ENCODE assay signal across 14 cellular contexts in the genomic region with DNA sequence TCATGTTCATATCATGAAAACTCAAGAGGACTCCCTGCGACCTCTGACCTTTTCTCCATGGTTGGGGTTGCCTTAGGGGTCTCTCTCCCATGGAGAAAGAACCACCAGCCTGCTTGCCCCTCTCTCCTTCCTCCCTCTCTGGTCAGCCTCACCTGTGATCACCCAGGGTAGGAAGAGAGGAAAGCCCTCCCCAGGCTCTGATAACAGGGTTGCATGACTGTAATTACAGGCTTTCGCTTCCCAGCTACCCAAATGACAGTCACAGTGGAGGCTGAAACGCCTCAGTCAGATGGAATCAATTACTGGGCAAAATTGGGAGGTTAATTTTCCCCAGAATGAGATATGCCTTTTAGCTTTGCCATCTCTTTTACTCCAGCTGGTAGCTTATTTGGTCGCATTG.
DNase-seq lines count a peak whose midpoint lies in the region; ATAC-seq, FAIRE-seq and TF ChIP-seq lines count a peak whose summit lies in the region.
"Had no signal": no experiment of that assay in that cellular context is flagged by ENCODE, and none has a peak within 500 bp of the region (broad histone marks: within the 10 kb centered on the region; RNA-seq: fewer than 3 reads in every experiment).

No MANE protein-coding gene starts in this region.

- in situ Hi-C loops in GM12878 (cut with MboI): no loop called here
- in situ Hi-C loops in transverse colon (cut with MboI; ENCODE audit: low pct_ligation_motif_present in 1 of 4, low pct_unique_long_range_greater_than_20kb in 1 of 4, low sequenced_read_pairs in 3 of 4): no loop called here

- H4K8ac ChIP-seq in H9 (replicated peaks; ENCODE audit: insufficient read length, low read depth, low read length): no peak overlapping the region

- H4K20me1 ChIP-seq in H9 (ENCODE audit: control insufficient read depth, insufficient read depth, insufficient read length) (no peaks in the 10 kb centered on the region), GM12878 (ENCODE audit: control insufficient read depth, insufficient read depth) (no peaks in the 10 kb centered on the region), neural progenitor cell (ENCODE audit: low read depth) (no peaks in the 10 kb centered on the region)
- H4K20me1 ChIP-seq: BLaER1 treated with 17β-estradiol and CSF1 and Interleukin-3, amounts not matched to agents 10 nM and 100 nM had no signal

- no peak overlapping the region for H2AK5ac ChIP-seq in H9 (ENCODE audit: insufficient read length, low read length)

- intact Hi-C loops in GM12878 (cut with micrococcal nuclease; ENCODE audit: unreplicated experiment) (no loop called here), transverse colon (cut with DNase I; ENCODE audit: low total_unique reads) (no loop called here)

- H3K4me1 Mint-ChIP-seq in H9: no peaks in the 10 kb centered on the region
- H3K4me1 Mint-ChIP-seq in neural progenitor cell: peaks cover 28% of the 10 kb centered on the region

- H3K27ac ChIP-seq in H9 (ENCODE audit: insufficient read length, low read depth, low read length): no peak overlapping the region
- H3K27ac ChIP-seq in GM12878 (ENCODE audit: control insufficient read depth, insufficient read depth): no peak overlapping the region
- no peak overlapping the region for H3K27ac ChIP-seq in neural progenitor cell
- H3K27ac ChIP-seq in transverse colon: no peak overlapping the region
- H3K27ac ChIP-seq: BLaER1 treated with 17β-estradiol and CSF1 and Interleukin-3, amounts not matched to agents 10 nM and 100 nM; GM23248; HL-60 had no signal

- no peak overlapping the region for H4K91ac ChIP-seq in H9 (ENCODE audit: insufficient read length, low read depth, low read length)

- DNase-seq in H9 (no peak), NCI-H146 treated with DMSO at 0.1 percent for 48 hours (lab: John Stamatoyannopoulos, UW; ENCODE audit: unreplicated experiment) (peak; percentile 85), GM12878 (ENCODE audit: low read depth, low spot score) (no peak), neural progenitor cell (ENCODE audit: low spot score) (peak; percentile 3), transverse colon (no peak), NCI-H2171 (lab: John Stamatoyannopoulos, UW) (no peak)
- DNase-seq: DMS153, GM23248, NCI-H2107, NCI-H446, SHP77 treated with DMSO at 0.1 percent for 48 hours had no signal

- no peaks in the 10 kb centered on the region for H3K36me3 ChIP-seq in GM12878 (ENCODE audit: control insufficient read depth in 2 of 2, insufficient read depth in 2 of 2, low read length in 1 of 2)
- H3K36me3 ChIP-seq in neural progenitor cell: no peaks in the 10 kb centered on the region
- H3K36me3 ChIP-seq in transverse colon: no peaks in the 10 kb centered on the region
- H3K36me3 ChIP-seq: BLaER1 treated with 17β-estradiol and CSF1 and Interleukin-3, amounts not matched to agents 10 nM and 100 nM had no signal

- H3K27me3 Mint-ChIP-seq in H9 (ENCODE audit: low read depth) (no peaks in the 10 kb centered on the region), neural progenitor cell (ENCODE audit: insufficient read depth, low read depth) (no peaks in the 10 kb centered on the region)

- no peaks in the 10 kb centered on the region; a peak in 1 of 7 replicates for H3K36me3 Mint-ChIP-seq in H9 (ENCODE audit: insufficient read depth in 1 of 3, low read depth in 3 of 3)
- H3K36me3 Mint-ChIP-seq in neural progenitor cell: no peaks in the 10 kb centered on the region

- no peaks in the 10 kb centered on the region for H3K27me3 ChIP-seq in H9 (ENCODE audit: insufficient read depth, low read length)
- no peaks in the 10 kb centered on the region for H3K27me3 ChIP-seq in GM12878 (replicated peaks in 1 of 2; ENCODE audit: control insufficient read depth in 2 of 2, insufficient read depth in 2 of 2, low read length in 1 of 2)
- no peaks in the 10 kb centered on the region for H3K27me3 ChIP-seq in neural progenitor cell
- no peaks in the 10 kb centered on the region for H3K27me3 ChIP-seq in transverse colon
- H3K27me3 ChIP-seq: BLaER1 treated with 17β-estradiol and CSF1 and Interleukin-3, amounts not matched to agents 10 nM and 100 nM had no signal

- H4K5ac ChIP-seq in H9 (ENCODE audit: insufficient read length, low read depth, low read length): no peak overlapping the region

- no peaks in the 10 kb centered on the region for H3K79me1 ChIP-seq in H9 (ENCODE audit: insufficient read depth, low read depth, low read length, poor library complexity, severe bottlenecking)

- no peak overlapping the region for H2BK120ac ChIP-seq in H9 (ENCODE audit: low read depth, low read length, poor library complexity, severe bottlenecking)

- FAIRE-seq in GM12878 (lab: Jason Lieb, UNC): no peak

- WGBS in H9 (ENCODE audit: extremely low coverage, insufficient read length, low lambda C conversion rate): no CpG with 5 or more reads among the region's 4 CpGs
- 13% methylated on average over 4 of the region's 4 CpGs for WGBS in GM12878 (ENCODE audit: insufficient coverage, insufficient replicate concordance, low lambda C conversion rate, missing lambda C conversion rate)
- 78 to 80% methylated on average over 2 to 4 of the region's 4 CpGs for WGBS in transverse colon (ENCODE audit: low coverage in 1 of 2), 2 donors

- no peaks in the 10 kb centered on the region for H3K23me2 ChIP-seq in H9 (ENCODE audit: insufficient read length, low read depth, low read length, poor library complexity, severe bottlenecking)

- H3K56ac ChIP-seq in H9 (ENCODE audit: insufficient read length, low read depth, low read length): no peak overlapping the region

- no peak overlapping the region for H3K23ac ChIP-seq in H9 (ENCODE audit: insufficient read length, low read depth, low read length)

- H3K4me3 Mint-ChIP-seq in H9: no peak overlapping the region
- H3K4me3 Mint-ChIP-seq in neural progenitor cell: no peak overlapping the region

- TF ChIP-seq EP300 in GM12878 (IDR thresholded peaks at IDR 0.05; ENCODE audit: borderline replicate concordance in 1 of 2, control insufficient read depth in 1 of 2, low read depth in 2 of 2, low read length in 2 of 2) (no peak), transverse colon (IDR thresholded peaks at IDR 0.05; ENCODE audit: low read depth) (no peak)

- POLR2A ChIA-PET in GM12878 (lab: Charles Lee): no interaction called here

- no peaks in the 10 kb centered on the region for H3K79me2 ChIP-seq in H9 (ENCODE audit: insufficient read depth, low read length)
- no peaks in the 10 kb centered on the region for H3K79me2 ChIP-seq in GM12878 (ENCODE audit: control insufficient read depth, insufficient read depth, low read length)
- no peaks in the 10 kb centered on the region for H3K79me2 ChIP-seq in neural progenitor cell (ENCODE audit: low read depth)

- H3K9me3 ChIP-seq in H9 (ENCODE audit: control insufficient read depth, low read depth, low read length): no peaks in the 10 kb centered on the region
- peaks cover 2% of the 10 kb centered on the region; the same call in 2 of the 3 replicates for H3K9me3 ChIP-seq in GM12878 (replicated peaks; ENCODE audit: control insufficient read depth, insufficient read depth, low read length)
- no peaks in the 10 kb centered on the region for H3K9me3 ChIP-seq in neural progenitor cell (ENCODE audit: low read depth)
- H3K9me3 ChIP-seq in transverse colon: no peaks in the 10 kb centered on the region

- no peak overlapping the region for H2BK20ac ChIP-seq in H9 (ENCODE audit: low read depth, low read length, poor library complexity, severe bottlenecking)

- no peak overlapping the region for H3K4ac ChIP-seq in H9 (ENCODE audit: low read depth, low read length)

- H3F3A ChIP-seq in neural progenitor cell (ENCODE audit: low read depth): peaks cover 5% of the 10 kb centered on the region

- H3K9me3 Mint-ChIP-seq in H9: no peaks in the 10 kb centered on the region
- no peaks in the 10 kb centered on the region for H3K9me3 Mint-ChIP-seq in neural progenitor cell

- TF ChIP-seq CTCF in H9 (conservative IDR thresholded peaks at IDR 0.05): no peak
- TF ChIP-seq CTCF in GM12878 (IDR thresholded peaks at IDR 0.05 in 2 of 3, conservative IDR thresholded peaks at IDR 0.05 in 1 of 3; ENCODE audit: control insufficient read depth in 2 of 3, extremely low read depth in 1 of 3, insufficient read depth in 1 of 3, low read depth in 3 of 3, low read length in 3 of 3): no peak
- TF ChIP-seq CTCF in neural progenitor cell (IDR thresholded peaks at IDR 0.05): no peak
- no peak for TF ChIP-seq CTCF in transverse colon (IDR thresholded peaks at IDR 0.05)

- TF ChIP-seq RAD21 in GM12878 (IDR thresholded peaks at IDR 0.05; ENCODE audit: insufficient read depth, low read depth, low read length): no peak

- no peak overlapping the region for H2BK12ac ChIP-seq in H9 (ENCODE audit: insufficient read length, low read depth, low read length)

- ATAC-seq in GM12878 (no peak), HG03135 (IDR thresholded peaks at IDR 0.05; ENCODE audit: unreplicated experiment) (no peak)

- H3K18ac ChIP-seq in H9 (ENCODE audit: insufficient read length, low read depth, low read length): no peak overlapping the region

- H2AFZ ChIP-seq in H9 (ENCODE audit: low read length) (peak overlapping the region; percentile 45), GM12878 (ENCODE audit: control insufficient read depth, low read depth, low read length) (no peak overlapping the region), neural progenitor cell (replicated peaks) (no peak overlapping the region)
- H2AFZ ChIP-seq: GM23248 had no signal

- RAD21 ChIA-PET in GM12878 (lab: Charles Lee; ENCODE audit: unreplicated experiment): interaction anchor here (1.3 kb wide), 1 partner anchor 10 kb away, joined by 3 read pairs; no protein-coding TSS in a partner anchor

- no TSS peak for BruUV-seq in GM12878 (replicated peaks; lab: Mats Ljungman, UMichigan)

- TF ChIP-seq POLR2A in GM12878 (IDR thresholded peaks at IDR 0.05; ENCODE audit: low read depth, low read length) (no peak), transverse colon (IDR thresholded peaks at IDR 0.05) (no peak)

- no peak overlapping the region for H3K4me3 ChIP-seq in GM12878
- no peak overlapping the region for H3K4me3 ChIP-seq in neural progenitor cell
- H3K4me3 ChIP-seq in transverse colon: no peak overlapping the region
- H3K4me3 ChIP-seq: BLaER1 treated with 17β-estradiol and CSF1 and Interleukin-3, amounts not matched to agents 10 nM and 100 nM; GM23248 had no signal

- H3T11ph ChIP-seq in H9 (ENCODE audit: low read length): no peak overlapping the region

- no peak overlapping the region for H2BK15ac ChIP-seq in H9 (ENCODE audit: low read depth, low read length)

- no peak overlapping the region for H3K27ac Mint-ChIP-seq in H9
- H3K27ac Mint-ChIP-seq in neural progenitor cell: peak overlapping the region; percentile 33

- no peak overlapping the region for H3K14ac ChIP-seq in H9 (ENCODE audit: insufficient read depth, low read length)

- CTCF ChIA-PET in GM12878 (lab: Yijun Ruan, JAX): interaction anchor here (1.4 kb wide), 1 partner anchor 19 kb away, joined by 3 read pairs; no protein-coding TSS in a partner anchor

- SMC1A ChIA-PET in GM12878 (lab: Charles Lee; ENCODE audit: uncharacterized antibody, unreplicated experiment): interaction anchor here (0.6 to 0.9 kb wide), 3 partner anchors 15 to 27 kb away, joined by 3 to 4 read pairs (median 3); no protein-coding TSS in a partner anchor

- H3K9ac ChIP-seq in H9 (ENCODE audit: extremely low read depth, insufficient read length, low read length) (no peak overlapping the region), GM12878 (ENCODE audit: control insufficient read depth, insufficient read depth, low read length) (no peak overlapping the region), neural progenitor cell (no peak overlapping the region)
- H3K9ac ChIP-seq: BLaER1 treated with 17β-estradiol and CSF1 and Interleukin-3, amounts not matched to agents 10 nM and 100 nM; GM23248 had no signal

- H2BK5ac ChIP-seq in H9 (ENCODE audit: insufficient read length, low read length): no peak overlapping the region

- H3K4me2 ChIP-seq in H9 (ENCODE audit: insufficient read depth, insufficient read length, low read length) (no peak overlapping the region), GM12878 (ENCODE audit: control insufficient read depth, insufficient read depth) (no peak overlapping the region), neural progenitor cell (peak overlapping the region; percentile 32)
- H3K4me2 ChIP-seq: BLaER1 treated with 17β-estradiol and CSF1 and Interleukin-3, amounts not matched to agents 10 nM and 100 nM had no signal

- H3K4me1 ChIP-seq in H9 (ENCODE audit: insufficient read depth, low read length) (no peaks in the 10 kb centered on the region), GM12878 (ENCODE audit: control insufficient read depth, insufficient read depth, low read length) (no peaks in the 10 kb centered on the region), neural progenitor cell (peaks cover 10% of the 10 kb centered on the region), transverse colon (no peaks in the 10 kb centered on the region)
- H3K4me1 ChIP-seq: BLaER1 treated with 17β-estradiol and CSF1 and Interleukin-3, amounts not matched to agents 10 nM and 100 nM had no signal

Comparison
In these comparisons a context has a peak if more than half of its experiments do, and no peak if none do; other contexts are left out.
1. DNase-seq: peak in NCI-H146 treated with DMSO at 0.1 percent for 48 hours (single experiment) and neural progenitor cell (single experiment); none in H9 (single experiment), GM12878 (single experiment), transverse colon (single experiment) and NCI-H2171 (single experiment).